Comparison of ENCODE assay signal across 1 cellular context in genomic region chr5:57845025-57845424, GRCh38.
TF ChIP-seq lines count a peak whose summit lies in the region.

No MANE protein-coding gene starts in this region.

TF ChIP-seq in GM23338, 12 proteins besides CTCF, POLR2A, EP300 and RAD21 (continued from another document):
- no peak for TF ChIP-seq ZNF462 (CRISPR knock-in tag; IDR thresholded peaks at IDR 0.05)
- TF ChIP-seq STAT1 (IDR thresholded peaks at IDR 0.05; ENCODE audit: unreplicated experiment) = no peak
- no peak for TF ChIP-seq REST (IDR thresholded peaks at IDR 0.05; ENCODE audit: unreplicated experiment)
- no peak for TF ChIP-seq ZNF114 (CRISPR knock-in tag; IDR thresholded peaks at IDR 0.05)
- TF ChIP-seq EZH2phosphoT487 (IDR thresholded peaks at IDR 0.05; ENCODE audit: unreplicated experiment) = no peak
- TF ChIP-seq ETS1 (IDR thresholded peaks at IDR 0.05) = no peak
- TF ChIP-seq EZH2 (IDR thresholded peaks at IDR 0.05; ENCODE audit: low read depth, unreplicated experiment) = no peak
- TF ChIP-seq JUNB (IDR thresholded peaks at IDR 0.05; ENCODE audit: unreplicated experiment) = no peak
